28 cellular contexts compared by ENCODE assay signal in the genomic region with DNA sequence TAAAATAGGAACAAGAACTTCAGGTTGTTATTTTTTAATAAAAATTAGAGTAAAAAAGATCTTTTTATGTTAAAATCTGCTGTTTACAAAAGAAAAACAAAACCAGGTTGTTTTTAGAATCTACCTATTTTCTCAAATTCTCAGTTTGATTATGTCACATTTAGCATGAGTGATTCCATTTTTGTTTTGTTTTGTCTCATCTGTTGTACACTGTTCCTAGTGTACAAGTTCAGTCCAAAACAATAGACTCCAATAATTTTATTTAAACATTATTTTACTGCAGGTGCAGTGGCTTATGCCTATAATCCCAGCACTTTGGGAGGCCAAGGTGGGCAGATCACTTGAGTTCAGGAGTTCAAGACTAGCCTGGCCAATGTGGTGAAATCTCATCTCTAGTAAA.
"Had no signal": no experiment of that assay in that cellular context is flagged by ENCODE, and none has a peak within 500 bp of the region (broad histone marks: within the 10 kb centered on the region; RNA-seq: fewer than 3 reads in every experiment).

No MANE protein-coding gene starts in this region.

- DNase-seq: stimulated activated CD4-positive, alpha-beta T cell treated with anti-CD3 and anti-CD28 coated beads, Interleukin-2, amount 100 ng/mL, for 48 hours; stimulated activated CD4-positive, alpha-beta T cell treated with anti-CD3 and anti-CD28 coated beads, Interleukin-4, amount 100 ng/mL, for 1 hour; stimulated activated CD4-positive, alpha-beta T cell treated with anti-CD3 and anti-CD28 coated beads, Interleukin-4, amount 100 ng/mL, for 24 hours; stimulated activated CD4-positive, alpha-beta T cell treated with anti-CD3 and anti-CD28 coated beads, Interleukin-4, amount 100 ng/mL, for 4 hours; stimulated activated CD8-positive, alpha-beta memory T cell treated with anti-CD3 and anti-CD28 coated beads, Interleukin-4, amount 100 ng/mL, for 48 hours; stimulated activated naive B cell treated with anti-CD40 and anti-IgM and Interleukin-4, amounts not matched to agents 10 μg/mL and 1 μg/mL and 100 μg/mL, for 72 hours; stimulated activated naive CD4-positive, alpha-beta T cell; stimulated activated naive CD4-positive, alpha-beta T cell treated with Interleukin-2 at 50 U/mL for 16 hours; stimulated activated naive CD8-positive, alpha-beta T cell treated with anti-CD3 and anti-CD28 coated beads, Interleukin-15, amount 100 ng/mL, for 72 hours; stimulated activated naive CD8-positive, alpha-beta T cell treated with anti-CD3 and anti-CD28 coated beads, Interleukin-15, Interleukin-2, amounts not matched to agents 100 U/mL and 50 U/mL, for 24 hours; stomach; substantia nigra; testis; thyroid gland; tibial artery; transverse colon; trophoblast cell; upper lobe of left lung; upper lobe of right lung; uterus had no signal

- H3K27me3 Mint-ChIP-seq: stimulated activated naive B cell treated with anti-CD40 and anti-IgM and Interleukin-4, amounts not matched to agents 10 μg/mL and 1 μg/mL and 100 μg/mL, for 72 hours; stimulated activated naive CD8-positive, alpha-beta T cell treated with anti-CD3 and anti-CD28 coated beads, Interleukin-15, amount 100 ng/mL, for 72 hours; stimulated activated naive CD8-positive, alpha-beta T cell treated with anti-CD3 and anti-CD28 coated beads, Interleukin-15, Interleukin-2, amounts not matched to agents 100 ng/mL and 50 ng/mL, for 24 hours; type B pancreatic cell had no signal

- H3K9me3 Mint-ChIP-seq: type B pancreatic cell had no signal

- FAIRE-seq: urothelium cell line had no signal

- H3K4me3 ChIP-seq: stomach, suprapubic skin, testis, thoracic aorta, thyroid gland, tibial artery, tibial nerve, transverse colon, upper lobe of left lung, upper lobe of right lung, uterus, vagina had no signal

- H3K4me1 Mint-ChIP-seq: stimulated activated effector memory CD8-positive, alpha-beta T cell treated with anti-CD3 and anti-CD28 coated beads, Interleukin-12 subunit alpha, Interleukin-12 subunit beta, amount 100 ng/mL, for 72 hours; stimulated activated naive B cell treated with anti-CD40 and anti-IgM and Interleukin-4, amounts not matched to agents 10 μg/mL and 1 μg/mL and 100 μg/mL, for 72 hours; stimulated activated naive CD8-positive, alpha-beta T cell treated with anti-CD3 and anti-CD28 coated beads, Interleukin-15, amount 100 ng/mL, for 72 hours had no signal

- H3K36me3 Mint-ChIP-seq: stimulated activated effector memory CD8-positive, alpha-beta T cell treated with anti-CD3 and anti-CD28 coated beads, Interleukin-12 subunit alpha, Interleukin-12 subunit beta, amount 100 ng/mL, for 72 hours; stimulated activated naive B cell treated with anti-CD40 and anti-IgM and Interleukin-4, amounts not matched to agents 10 μg/mL and 1 μg/mL and 100 μg/mL, for 72 hours; type B pancreatic cell had no signal

- H3K4me1 ChIP-seq: stomach, suprapubic skin, testis, thyroid gland, tibial artery, tibial nerve, transverse colon, upper lobe of left lung, upper lobe of right lung, uterus, vagina had no signal

- H3K27ac ChIP-seq: stomach, suprapubic skin, testis, thoracic aorta, thyroid gland, tibial artery, tibial nerve, transverse colon, upper lobe of left lung, upper lobe of right lung, uterus, vagina had no signal

- H3K36me3 ChIP-seq: stomach, suprapubic skin, thoracic aorta, thyroid gland, tibial artery, tibial nerve, transverse colon, upper lobe of left lung, upper lobe of right lung, uterus, vagina had no signal

- H3K27me3 ChIP-seq: stomach, suprapubic skin, testis, thyroid gland, tibial artery, tibial nerve, transverse colon, upper lobe of left lung, upper lobe of right lung, uterus, vagina had no signal

- ATAC-seq: stimulated activated effector memory CD8-positive, alpha-beta T cell treated with anti-CD3 and anti-CD28 coated beads, Interleukin-12 subunit alpha, Interleukin-12 subunit beta, amount 100 ng/mL, for 72 hours; stimulated activated naive B cell treated with anti-CD40 and anti-IgM and Interleukin-4, amounts not matched to agents 10 μg/mL and 1 μg/mL and 100 μg/mL, for 72 hours; stimulated activated naive CD8-positive, alpha-beta T cell treated with anti-CD3 and anti-CD28 coated beads, Interleukin-15, amount 100 ng/mL, for 72 hours; stimulated activated naive CD8-positive, alpha-beta T cell treated with anti-CD3 and anti-CD28 coated beads, Interleukin-15, Interleukin-2, amounts not matched to agents 100 U/mL and 50 U/mL, for 24 hours; upper lobe of right lung had no signal

- H3K27ac Mint-ChIP-seq: stimulated activated effector memory CD8-positive, alpha-beta T cell treated with anti-CD3 and anti-CD28 coated beads, Interleukin-12 subunit alpha, Interleukin-12 subunit beta, amount 100 ng/mL, for 72 hours; stimulated activated naive B cell treated with anti-CD40 and anti-IgM and Interleukin-4, amounts not matched to agents 10 μg/mL and 1 μg/mL and 100 μg/mL, for 72 hours; stimulated activated naive CD8-positive, alpha-beta T cell treated with anti-CD3 and anti-CD28 coated beads, Interleukin-15, Interleukin-2, amounts not matched to agents 100 ng/mL and 50 ng/mL, for 24 hours; type B pancreatic cell had no signal

- H3K4me3 Mint-ChIP-seq: stimulated activated effector memory CD8-positive, alpha-beta T cell treated with anti-CD3 and anti-CD28 coated beads, Interleukin-12 subunit alpha, Interleukin-12 subunit beta, amount 100 ng/mL, for 72 hours; stimulated activated naive B cell treated with anti-CD40 and anti-IgM and Interleukin-4, amounts not matched to agents 10 μg/mL and 1 μg/mL and 100 μg/mL, for 72 hours; stimulated activated naive CD8-positive, alpha-beta T cell treated with anti-CD3 and anti-CD28 coated beads, Interleukin-15, amount 100 ng/mL, for 72 hours; stimulated activated naive CD8-positive, alpha-beta T cell treated with anti-CD3 and anti-CD28 coated beads, Interleukin-15, Interleukin-2, amounts not matched to agents 100 ng/mL and 50 ng/mL, for 24 hours; type B pancreatic cell had no signal

- H3K9me3 ChIP-seq: suprapubic skin, testis, thoracic aorta, thyroid gland, tibial artery, tibial nerve, transverse colon, upper lobe of right lung, uterus, vagina had no signal
